In genomic region chr11:95218149-95218548, GRCh38 we compare ENCODE assay signal across 7 cellular contexts.
"Had no signal": no experiment of that assay in that cellular context is flagged by ENCODE, and none has a peak within 500 bp of the region (broad histone marks: within the 10 kb centered on the region; RNA-seq: fewer than 3 reads in every experiment).

No MANE protein-coding gene starts in this region.

- H3K4me3 ChIP-seq: GM23248, HAP-1 had no signal

- H3K9me3 ChIP-seq: HAP-1 had no signal

- H3K36me3 ChIP-seq: HAP-1 had no signal

- H3K4me3 Mint-ChIP-seq: HFFc6 had no signal

- H3K27ac ChIP-seq: GM23248 had no signal

- H3K9ac ChIP-seq: GM23248 had no signal

- H3K27ac Mint-ChIP-seq: HFFc6 had no signal

- H2AFZ ChIP-seq: GM23248 had no signal

- ATAC-seq: HCT116 had no signal

- DNase-seq: GM23248, GOT3, H7, HFFc6, IMR-90 had no signal

- H3K9me3 Mint-ChIP-seq: HFFc6 had no signal

- H3K4me1 ChIP-seq: HAP-1 had no signal
